ENCODE assay signal across 1 cellular context in the genomic region with DNA sequence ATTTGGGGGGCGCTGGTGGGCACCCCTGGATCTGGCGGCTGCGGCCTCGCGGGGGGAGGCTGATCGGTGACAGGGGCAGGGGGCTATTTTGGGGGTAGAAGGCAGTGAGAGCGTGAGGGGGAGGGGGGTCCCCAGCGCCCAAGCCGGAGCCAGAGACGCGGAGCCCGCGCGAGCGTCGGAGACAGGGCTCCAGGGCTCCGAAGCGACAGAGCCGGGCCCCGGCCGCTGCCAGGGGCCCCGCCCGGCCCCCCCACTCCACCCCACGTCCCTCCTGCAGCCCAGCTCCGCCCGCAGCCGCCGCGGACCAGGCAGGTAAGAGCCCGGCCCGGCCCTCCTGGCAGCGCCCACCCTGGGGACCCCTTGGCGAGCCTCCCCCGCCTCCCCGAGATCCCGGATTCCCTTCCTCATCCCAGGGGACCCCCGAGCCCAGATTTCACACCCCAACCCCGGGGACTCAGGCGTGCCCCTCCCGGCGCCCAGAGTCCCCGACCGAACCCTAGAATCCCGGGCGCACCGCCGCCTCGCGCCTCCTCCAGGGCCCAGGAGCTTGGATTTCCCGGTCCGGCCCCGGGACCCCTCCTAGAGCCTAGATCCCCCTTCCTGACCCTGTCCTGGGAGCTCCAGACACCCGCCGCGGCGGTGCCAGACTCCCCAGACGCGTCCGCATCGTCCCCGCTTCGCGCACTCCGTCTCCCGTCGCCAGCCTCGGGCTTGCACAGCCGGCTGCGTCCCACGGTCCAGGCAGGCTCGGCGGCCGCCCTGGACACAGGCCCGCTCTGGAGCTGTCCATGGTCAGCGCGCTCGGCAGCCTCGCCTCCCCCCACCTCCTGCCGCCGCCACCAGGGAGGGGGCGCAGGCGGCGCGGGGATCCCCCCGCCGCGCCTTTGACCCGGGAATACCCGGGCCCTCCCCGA.
TF ChIP-seq lines count a peak whose summit lies in the region.

Gene PPFIA3, plus strand, starts transcription at position 134 of the 914 bp plus-strand sequence. CDS start 8,330 bp downstream, outside the sequence.

TF ChIP-seq in K562, 482 proteins besides CTCF, POLR2A, EP300 and RAD21 (continued from another document and continues in another):
- TF ChIP-seq, protein P1, sequence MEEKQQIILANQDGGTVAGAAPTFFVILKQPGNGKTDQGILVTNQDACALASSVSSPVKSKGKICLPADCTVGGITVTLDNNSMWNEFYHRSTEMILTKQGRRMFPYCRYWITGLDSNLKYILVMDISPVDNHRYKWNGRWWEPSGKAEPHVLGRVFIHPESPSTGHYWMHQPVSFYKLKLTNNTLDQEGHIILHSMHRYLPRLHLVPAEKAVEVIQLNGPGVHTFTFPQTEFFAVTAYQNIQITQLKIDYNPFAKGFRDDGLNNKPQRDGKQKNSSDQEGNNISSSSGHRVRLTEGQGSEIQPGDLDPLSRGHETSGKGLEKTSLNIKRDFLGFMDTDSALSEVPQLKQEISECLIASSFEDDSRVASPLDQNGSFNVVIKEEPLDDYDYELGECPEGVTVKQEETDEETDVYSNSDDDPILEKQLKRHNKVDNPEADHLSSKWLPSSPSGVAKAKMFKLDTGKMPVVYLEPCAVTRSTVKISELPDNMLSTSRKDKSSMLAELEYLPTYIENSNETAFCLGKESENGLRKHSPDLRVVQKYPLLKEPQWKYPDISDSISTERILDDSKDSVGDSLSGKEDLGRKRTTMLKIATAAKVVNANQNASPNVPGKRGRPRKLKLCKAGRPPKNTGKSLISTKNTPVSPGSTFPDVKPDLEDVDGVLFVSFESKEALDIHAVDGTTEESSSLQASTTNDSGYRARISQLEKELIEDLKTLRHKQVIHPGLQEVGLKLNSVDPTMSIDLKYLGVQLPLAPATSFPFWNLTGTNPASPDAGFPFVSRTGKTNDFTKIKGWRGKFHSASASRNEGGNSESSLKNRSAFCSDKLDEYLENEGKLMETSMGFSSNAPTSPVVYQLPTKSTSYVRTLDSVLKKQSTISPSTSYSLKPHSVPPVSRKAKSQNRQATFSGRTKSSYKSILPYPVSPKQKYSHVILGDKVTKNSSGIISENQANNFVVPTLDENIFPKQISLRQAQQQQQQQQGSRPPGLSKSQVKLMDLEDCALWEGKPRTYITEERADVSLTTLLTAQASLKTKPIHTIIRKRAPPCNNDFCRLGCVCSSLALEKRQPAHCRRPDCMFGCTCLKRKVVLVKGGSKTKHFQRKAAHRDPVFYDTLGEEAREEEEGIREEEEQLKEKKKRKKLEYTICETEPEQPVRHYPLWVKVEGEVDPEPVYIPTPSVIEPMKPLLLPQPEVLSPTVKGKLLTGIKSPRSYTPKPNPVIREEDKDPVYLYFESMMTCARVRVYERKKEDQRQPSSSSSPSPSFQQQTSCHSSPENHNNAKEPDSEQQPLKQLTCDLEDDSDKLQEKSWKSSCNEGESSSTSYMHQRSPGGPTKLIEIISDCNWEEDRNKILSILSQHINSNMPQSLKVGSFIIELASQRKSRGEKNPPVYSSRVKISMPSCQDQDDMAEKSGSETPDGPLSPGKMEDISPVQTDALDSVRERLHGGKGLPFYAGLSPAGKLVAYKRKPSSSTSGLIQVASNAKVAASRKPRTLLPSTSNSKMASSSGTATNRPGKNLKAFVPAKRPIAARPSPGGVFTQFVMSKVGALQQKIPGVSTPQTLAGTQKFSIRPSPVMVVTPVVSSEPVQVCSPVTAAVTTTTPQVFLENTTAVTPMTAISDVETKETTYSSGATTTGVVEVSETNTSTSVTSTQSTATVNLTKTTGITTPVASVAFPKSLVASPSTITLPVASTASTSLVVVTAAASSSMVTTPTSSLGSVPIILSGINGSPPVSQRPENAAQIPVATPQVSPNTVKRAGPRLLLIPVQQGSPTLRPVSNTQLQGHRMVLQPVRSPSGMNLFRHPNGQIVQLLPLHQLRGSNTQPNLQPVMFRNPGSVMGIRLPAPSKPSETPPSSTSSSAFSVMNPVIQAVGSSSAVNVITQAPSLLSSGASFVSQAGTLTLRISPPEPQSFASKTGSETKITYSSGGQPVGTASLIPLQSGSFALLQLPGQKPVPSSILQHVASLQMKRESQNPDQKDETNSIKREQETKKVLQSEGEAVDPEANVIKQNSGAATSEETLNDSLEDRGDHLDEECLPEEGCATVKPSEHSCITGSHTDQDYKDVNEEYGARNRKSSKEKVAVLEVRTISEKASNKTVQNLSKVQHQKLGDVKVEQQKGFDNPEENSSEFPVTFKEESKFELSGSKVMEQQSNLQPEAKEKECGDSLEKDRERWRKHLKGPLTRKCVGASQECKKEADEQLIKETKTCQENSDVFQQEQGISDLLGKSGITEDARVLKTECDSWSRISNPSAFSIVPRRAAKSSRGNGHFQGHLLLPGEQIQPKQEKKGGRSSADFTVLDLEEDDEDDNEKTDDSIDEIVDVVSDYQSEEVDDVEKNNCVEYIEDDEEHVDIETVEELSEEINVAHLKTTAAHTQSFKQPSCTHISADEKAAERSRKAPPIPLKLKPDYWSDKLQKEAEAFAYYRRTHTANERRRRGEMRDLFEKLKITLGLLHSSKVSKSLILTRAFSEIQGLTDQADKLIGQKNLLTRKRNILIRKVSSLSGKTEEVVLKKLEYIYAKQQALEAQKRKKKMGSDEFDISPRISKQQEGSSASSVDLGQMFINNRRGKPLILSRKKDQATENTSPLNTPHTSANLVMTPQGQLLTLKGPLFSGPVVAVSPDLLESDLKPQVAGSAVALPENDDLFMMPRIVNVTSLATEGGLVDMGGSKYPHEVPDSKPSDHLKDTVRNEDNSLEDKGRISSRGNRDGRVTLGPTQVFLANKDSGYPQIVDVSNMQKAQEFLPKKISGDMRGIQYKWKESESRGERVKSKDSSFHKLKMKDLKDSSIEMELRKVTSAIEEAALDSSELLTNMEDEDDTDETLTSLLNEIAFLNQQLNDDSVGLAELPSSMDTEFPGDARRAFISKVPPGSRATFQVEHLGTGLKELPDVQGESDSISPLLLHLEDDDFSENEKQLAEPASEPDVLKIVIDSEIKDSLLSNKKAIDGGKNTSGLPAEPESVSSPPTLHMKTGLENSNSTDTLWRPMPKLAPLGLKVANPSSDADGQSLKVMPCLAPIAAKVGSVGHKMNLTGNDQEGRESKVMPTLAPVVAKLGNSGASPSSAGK (IDR thresholded peaks at IDR 0.05), result peak; percentile 58; the same call in 1 of the 2 replicates
- TF ChIP-seq SMARCA5 (IDR thresholded peaks at IDR 0.05), result no peak
- no peak for TF ChIP-seq HNRNPLL (IDR thresholded peaks at IDR 0.05; ENCODE audit: low read depth, low read length, poor library complexity, severe bottlenecking)
- peak; percentile 68; the same call in 1 of the 2 replicates for TF ChIP-seq NR3C1 (CRISPR knock-in tag; IDR thresholded peaks at IDR 0.05)
- no peak for TF ChIP-seq ZNF354B (CRISPR knock-in tag; IDR thresholded peaks at IDR 0.05)
- TF ChIP-seq ZFX (CRISPR knock-in tag; IDR thresholded peaks at IDR 0.05), result peak; percentile 82
- TF ChIP-seq POLR2G (IDR thresholded peaks at IDR 0.05; ENCODE audit: low read depth, low read length), result no peak
- TF ChIP-seq, protein P2, sequence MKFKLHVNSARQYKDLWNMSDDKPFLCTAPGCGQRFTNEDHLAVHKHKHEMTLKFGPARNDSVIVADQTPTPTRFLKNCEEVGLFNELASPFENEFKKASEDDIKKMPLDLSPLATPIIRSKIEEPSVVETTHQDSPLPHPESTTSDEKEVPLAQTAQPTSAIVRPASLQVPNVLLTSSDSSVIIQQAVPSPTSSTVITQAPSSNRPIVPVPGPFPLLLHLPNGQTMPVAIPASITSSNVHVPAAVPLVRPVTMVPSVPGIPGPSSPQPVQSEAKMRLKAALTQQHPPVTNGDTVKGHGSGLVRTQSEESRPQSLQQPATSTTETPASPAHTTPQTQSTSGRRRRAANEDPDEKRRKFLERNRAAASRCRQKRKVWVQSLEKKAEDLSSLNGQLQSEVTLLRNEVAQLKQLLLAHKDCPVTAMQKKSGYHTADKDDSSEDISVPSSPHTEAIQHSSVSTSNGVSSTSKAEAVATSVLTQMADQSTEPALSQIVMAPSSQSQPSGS (CRISPR knock-in tag; IDR thresholded peaks at IDR 0.05), result 0 out of 2 replicates have a peak, but pooled peaks have one; percentile 48
- TF ChIP-seq BCL6 (CRISPR knock-in tag; IDR thresholded peaks at IDR 0.05), result no peak
- TF ChIP-seq SAP30 (IDR thresholded peaks at IDR 0.05; ENCODE audit: borderline replicate concordance, insufficient read depth, low read depth, low read length, poor library complexity, severe bottlenecking), result peak; percentile 92
- TF ChIP-seq NUFIP1 (IDR thresholded peaks at IDR 0.05; ENCODE audit: partially characterized antibody), result no peak
- TF ChIP-seq L3MBTL2 (IDR thresholded peaks at IDR 0.05), result peak; percentile 83
- TF ChIP-seq ERF (CRISPR knock-in tag; IDR thresholded peaks at IDR 0.05), result no peak
- peak; percentile 65 for TF ChIP-seq PCBP1 (IDR thresholded peaks at IDR 0.05; ENCODE audit: low read depth, low read length, poor library complexity, severe bottlenecking)
- TF ChIP-seq ILK (tag; IDR thresholded peaks at IDR 0.05; ENCODE audit: borderline replicate concordance, low read depth), result no peak
- no peak for TF ChIP-seq CAMTA2 (CRISPR knock-in tag; conservative IDR thresholded peaks at IDR 0.05)
- TF ChIP-seq HLTF (IDR thresholded peaks at IDR 0.05), result no peak
- TF ChIP-seq, protein P3, sequence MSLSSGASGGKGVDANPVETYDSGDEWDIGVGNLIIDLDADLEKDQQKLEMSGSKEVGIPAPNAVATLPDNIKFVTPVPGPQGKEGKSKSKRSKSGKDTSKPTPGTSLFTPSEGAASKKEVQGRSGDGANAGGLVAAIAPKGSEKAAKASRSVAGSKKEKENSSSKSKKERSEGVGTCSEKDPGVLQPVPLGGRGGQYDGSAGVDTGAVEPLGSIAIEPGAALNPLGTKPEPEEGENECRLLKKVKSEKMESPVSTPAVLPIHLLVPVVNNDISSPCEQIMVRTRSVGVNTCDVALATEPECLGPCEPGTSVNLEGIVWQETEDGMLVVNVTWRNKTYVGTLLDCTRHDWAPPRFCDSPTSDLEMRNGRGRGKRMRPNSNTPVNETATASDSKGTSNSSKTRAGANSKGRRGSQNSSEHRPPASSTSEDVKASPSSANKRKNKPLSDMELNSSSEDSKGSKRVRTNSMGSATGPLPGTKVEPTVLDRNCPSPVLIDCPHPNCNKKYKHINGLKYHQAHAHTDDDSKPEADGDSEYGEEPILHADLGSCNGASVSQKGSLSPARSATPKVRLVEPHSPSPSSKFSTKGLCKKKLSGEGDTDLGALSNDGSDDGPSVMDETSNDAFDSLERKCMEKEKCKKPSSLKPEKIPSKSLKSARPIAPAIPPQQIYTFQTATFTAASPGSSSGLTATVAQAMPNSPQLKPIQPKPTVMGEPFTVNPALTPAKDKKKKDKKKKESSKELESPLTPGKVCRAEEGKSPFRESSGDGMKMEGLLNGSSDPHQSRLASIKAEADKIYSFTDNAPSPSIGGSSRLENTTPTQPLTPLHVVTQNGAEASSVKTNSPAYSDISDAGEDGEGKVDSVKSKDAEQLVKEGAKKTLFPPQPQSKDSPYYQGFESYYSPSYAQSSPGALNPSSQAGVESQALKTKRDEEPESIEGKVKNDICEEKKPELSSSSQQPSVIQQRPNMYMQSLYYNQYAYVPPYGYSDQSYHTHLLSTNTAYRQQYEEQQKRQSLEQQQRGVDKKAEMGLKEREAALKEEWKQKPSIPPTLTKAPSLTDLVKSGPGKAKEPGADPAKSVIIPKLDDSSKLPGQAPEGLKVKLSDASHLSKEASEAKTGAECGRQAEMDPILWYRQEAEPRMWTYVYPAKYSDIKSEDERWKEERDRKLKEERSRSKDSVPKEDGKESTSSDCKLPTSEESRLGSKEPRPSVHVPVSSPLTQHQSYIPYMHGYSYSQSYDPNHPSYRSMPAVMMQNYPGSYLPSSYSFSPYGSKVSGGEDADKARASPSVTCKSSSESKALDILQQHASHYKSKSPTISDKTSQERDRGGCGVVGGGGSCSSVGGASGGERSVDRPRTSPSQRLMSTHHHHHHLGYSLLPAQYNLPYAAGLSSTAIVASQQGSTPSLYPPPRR (CRISPR knock-in tag; IDR thresholded peaks at IDR 0.05; ENCODE audit: borderline replicate concordance), result no peak
- TF ChIP-seq ZNF780A (CRISPR knock-in tag; IDR thresholded peaks at IDR 0.05), result no peak
- no peak for TF ChIP-seq ETS2 (tag; IDR thresholded peaks at IDR 0.05; ENCODE audit: borderline replicate concordance, poor library complexity, severe bottlenecking)
- no peak for TF ChIP-seq ZNF75A (CRISPR knock-in tag; IDR thresholded peaks at IDR 0.05)
- TF ChIP-seq NFIX (CRISPR knock-in tag; IDR thresholded peaks at IDR 0.05; ENCODE audit: low read depth), result no peak
